ENCODE assay signal across 22 cellular contexts in the genomic region with DNA sequence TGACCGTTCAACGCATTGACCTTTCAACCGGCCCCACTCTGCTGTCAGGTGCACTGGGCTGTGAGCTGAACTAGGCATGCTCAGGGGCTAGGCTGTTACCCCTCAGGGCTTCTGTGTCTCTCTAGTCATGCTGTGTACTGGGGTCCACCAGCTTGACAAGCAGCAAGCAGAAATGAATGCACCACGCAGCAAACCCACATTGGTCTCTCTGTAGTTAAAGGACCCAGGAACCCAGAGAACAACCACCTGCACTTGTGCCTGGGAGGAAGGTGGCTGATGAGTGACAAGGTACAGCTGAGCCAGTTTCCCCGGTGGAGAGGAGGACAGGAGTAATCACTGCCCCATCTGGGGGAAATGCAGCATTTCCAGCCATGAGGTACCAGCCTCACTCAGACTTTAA.
"Had no signal": no experiment of that assay in that cellular context is flagged by ENCODE, and none has a peak within 500 bp of the region (broad histone marks: within the 10 kb centered on the region; RNA-seq: fewer than 3 reads in every experiment).

No MANE protein-coding gene starts in this region.

- H3K9me3 ChIP-seq: breast epithelium had no signal

- H3K4me3 ChIP-seq: breast epithelium, K562 had no signal

- DNase-seq: activated CD4-positive, alpha-beta memory T cell treated with anti-CD3 and anti-CD28 coated beads, Interleukin-2, amount 10 ng/mL, durations not matched to agents 7 days and 5 days; activated CD4-positive, alpha-beta T cell treated with anti-CD3 and anti-CD28 coated beads for 36 hours; activated CD4-positive, alpha-beta T cell treated with anti-CD3 and anti-CD28 coated beads, Interleukin-2, amount 50 U/mL, for 1 hour; activated effector memory CD4-positive, alpha-beta T cell treated with Interleukin-2 at 50 U/mL for 16 hours; activated naive CD4-positive, alpha-beta T cell; aorta; caudate nucleus; Karpas-422; MM.1S; NCI-H1105 treated with DMSO at 0.1 percent for 48 hours; NCI-H1436 treated with DMSO at 0.1 percent for 48 hours; NCI-H187; NCI-H2081; NCI-H510A treated with DMSO at 0.1 percent for 48 hours; NCI-H69; SIG-M5; T-helper 17 cell; T1000 had no signal

- FAIRE-seq: K562, TTC549 had no signal

- H3K36me3 ChIP-seq: breast epithelium had no signal

- H3K27ac ChIP-seq: breast epithelium, VCaP had no signal

- ATAC-seq: activated CD4-positive, alpha-beta T cell treated with anti-CD3 and anti-CD28 coated beads for 36 hours; K562; T-helper 17 cell had no signal
